In the genomic region with DNA sequence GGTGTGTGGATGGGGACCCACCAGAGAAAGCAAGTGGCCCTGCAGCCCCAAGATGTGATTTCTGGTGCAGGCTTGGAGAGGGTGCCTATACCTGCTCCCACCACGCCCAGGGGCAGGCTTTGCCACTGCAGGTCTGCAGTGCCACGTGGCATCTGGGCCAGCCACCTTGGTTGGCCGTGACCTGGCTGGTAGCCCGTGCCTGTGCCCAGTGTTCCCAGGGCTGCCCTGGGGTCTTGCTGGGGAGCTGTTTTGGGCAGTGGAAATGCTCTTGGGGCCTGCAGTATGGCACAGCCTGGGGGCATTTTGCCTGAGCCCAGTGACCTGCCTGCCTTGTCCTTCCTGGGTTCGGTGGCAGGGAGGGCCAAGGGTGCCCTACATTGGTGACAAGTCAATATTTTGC, we compare ENCODE assay signal across 32 cellular contexts.
"Had no signal": no experiment of that assay in that cellular context is flagged by ENCODE, and none has a peak within 500 bp of the region (broad histone marks: within the 10 kb centered on the region; RNA-seq: fewer than 3 reads in every experiment).

No MANE protein-coding gene starts in this region.

- ATAC-seq: activated T-cell treated with anti-CD3 and anti-CD28 coated beads, Interleukin-2, amount 50 U/mL, for 4 hours; PC-3 had no signal

- H3K4me1 ChIP-seq: Peyer's patch had no signal

- H3K9me3 ChIP-seq: MG63 had no signal

- H3K4me3 Mint-ChIP-seq: activated B cell treated with CpG ODN at 0.5 μM for 24 hours; activated CD4-positive, alpha-beta memory T cell treated with anti-CD3 and anti-CD28 coated beads for 36 hours; activated naive CD8-positive, alpha-beta T cell treated with anti-CD3 and anti-CD28 coated beads for 36 hours; activated T-cell treated with anti-CD3 and anti-CD28 coated beads, Interleukin-2, amount 50 U/mL, for 4 hours; activated T-helper 1 cell treated with anti-CD3 and anti-CD28 coated beads, Interleukin-12 subunit alpha, Interleukin-12 subunit beta, Interleukin-2, Interleukin-4 antibody, amounts not matched to agents 30 ng/mL and 10 ng/mL and 1 ng/mL, durations not matched to agents 14 hours and 24 hours and 36 hours had no signal

- H3K36me3 ChIP-seq: brain microvascular endothelial cell, MG63, Peyer's patch had no signal

- H3K36me3 Mint-ChIP-seq: activated CD4-positive, alpha-beta memory T cell treated with anti-CD3 and anti-CD28 coated beads for 36 hours; activated naive CD8-positive, alpha-beta T cell treated with anti-CD3 and anti-CD28 coated beads for 36 hours had no signal

- H3K27ac ChIP-seq: brain microvascular endothelial cell, Peyer's patch, VCaP had no signal

- H3K9me3 Mint-ChIP-seq: activated B cell treated with CpG ODN at 0.5 μM for 24 hours; activated naive CD8-positive, alpha-beta T cell treated with anti-CD3 and anti-CD28 coated beads for 36 hours had no signal

- H3K27me3 Mint-ChIP-seq: activated B cell treated with CpG ODN at 0.5 μM for 24 hours; activated CD4-positive, alpha-beta memory T cell treated with anti-CD3 and anti-CD28 coated beads for 36 hours; activated naive CD8-positive, alpha-beta T cell treated with anti-CD3 and anti-CD28 coated beads for 36 hours had no signal

- H3K4me1 Mint-ChIP-seq: activated B cell treated with CpG ODN at 0.5 μM for 24 hours; activated naive CD8-positive, alpha-beta T cell treated with anti-CD3 and anti-CD28 coated beads for 36 hours had no signal

- DNase-seq: activated B cell treated with CpG ODN at 0.5 μM for 24 hours; activated CD4-positive, alpha-beta memory T cell treated with anti-CD3 and anti-CD28 coated beads for 36 hours; activated CD4-positive, alpha-beta T cell treated with anti-CD3 and anti-CD28 coated beads for 4 hours; activated CD4-positive, alpha-beta T cell treated with anti-CD3 and anti-CD28 coated beads, Interleukin-2, amount 50 U/mL, for 1 hour; activated CD4-positive, CD25-positive, alpha-beta regulatory T cell treated with anti-CD3 and anti-CD28 coated beads, Interleukin-2, amount 50 U/mL, for 72 hours; activated CD8-positive, alpha-beta memory T cell treated with anti-CD3 and anti-CD28 coated beads, Interleukin-2, amount 50 U/mL, for 4 hours; activated gamma-delta T cell treated with Interleukin-2 at 50 U/mL for 16 hours; activated naive CD4-positive, alpha-beta T cell treated with anti-CD3 and anti-CD28 coated beads, Interleukin-2, amount 50 U/mL, for 16 hours; activated naive CD8-positive, alpha-beta T cell treated with anti-CD3 and anti-CD28 coated beads for 36 hours; activated T-cell treated with anti-CD3 and anti-CD28 coated beads for 4 hours; activated T-cell treated with anti-CD3 and anti-CD28 coated beads, Interleukin-2, amount 50 U/mL, for 4 hours; amniotic stem cell; brain microvascular endothelial cell; Kasumi-1; KG1; MG63; NCI-H1048; NCI-H1105 treated with DMSO at 0.1 percent for 48 hours; NCI-H1436; NCI-H1694; NCI-H1930; NCI-H345; NCI-H524 treated with DMSO at 0.1 percent for 48 hours; PC-3; Peyer's patch; RPMI8226; SW 1271; T-helper 1 cell; T-helper 2 cell; T-helper 9 cell had no signal

- H3K4me3 ChIP-seq: MG63, Peyer's patch had no signal

- H3K27ac Mint-ChIP-seq: activated B cell treated with CpG ODN at 0.5 μM for 24 hours; activated CD4-positive, alpha-beta memory T cell treated with anti-CD3 and anti-CD28 coated beads for 36 hours; activated naive CD8-positive, alpha-beta T cell treated with anti-CD3 and anti-CD28 coated beads for 36 hours; activated T-helper 1 cell treated with anti-CD3 and anti-CD28 coated beads, Interleukin-12 subunit alpha, Interleukin-12 subunit beta, Interleukin-2, Interleukin-4 antibody, amounts not matched to agents 30 ng/mL and 10 ng/mL and 1 ng/mL, durations not matched to agents 14 hours and 24 hours and 36 hours had no signal

- H3K27me3 ChIP-seq: brain microvascular endothelial cell, MG63, Peyer's patch had no signal
